In the genomic region with DNA sequence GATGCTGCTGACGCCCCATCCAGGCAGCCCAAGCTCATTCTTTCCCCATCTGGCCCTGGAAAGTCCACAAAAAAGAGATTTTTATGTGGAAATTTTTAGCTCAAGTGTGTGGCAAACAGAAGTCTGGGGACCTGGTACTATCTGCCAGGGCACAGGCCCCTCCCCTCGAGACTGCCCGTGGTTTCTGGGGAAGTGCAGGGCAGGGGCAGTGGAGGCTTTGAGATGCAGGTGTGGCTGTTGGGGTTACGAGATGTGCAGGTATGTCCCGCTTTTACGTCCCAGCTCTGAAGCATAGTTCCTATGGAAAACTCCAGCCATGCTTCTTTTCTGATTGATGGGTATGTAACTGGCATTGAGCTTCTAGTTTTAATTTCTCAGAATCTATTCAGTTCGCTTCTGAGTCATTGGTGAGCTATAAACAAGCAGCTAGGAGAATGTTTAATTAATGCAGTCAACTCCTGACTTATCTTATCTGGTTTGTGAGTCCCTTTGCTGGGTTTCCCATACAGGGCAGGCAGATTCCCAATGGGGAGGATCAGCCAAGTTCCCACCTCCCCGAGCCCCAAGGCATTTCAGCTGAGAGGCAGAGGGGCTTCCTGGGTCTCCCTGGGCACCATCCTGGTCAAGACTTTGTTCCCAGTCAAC, we compare ENCODE assay signal across 1 cellular context.
TF ChIP-seq lines count a peak whose summit lies in the region.

No MANE protein-coding gene starts in this region.

TF ChIP-seq in HCT116, 20 proteins besides CTCF, POLR2A, EP300 and RAD21 (continued from another document):
- TF ChIP-seq, protein P1, sequence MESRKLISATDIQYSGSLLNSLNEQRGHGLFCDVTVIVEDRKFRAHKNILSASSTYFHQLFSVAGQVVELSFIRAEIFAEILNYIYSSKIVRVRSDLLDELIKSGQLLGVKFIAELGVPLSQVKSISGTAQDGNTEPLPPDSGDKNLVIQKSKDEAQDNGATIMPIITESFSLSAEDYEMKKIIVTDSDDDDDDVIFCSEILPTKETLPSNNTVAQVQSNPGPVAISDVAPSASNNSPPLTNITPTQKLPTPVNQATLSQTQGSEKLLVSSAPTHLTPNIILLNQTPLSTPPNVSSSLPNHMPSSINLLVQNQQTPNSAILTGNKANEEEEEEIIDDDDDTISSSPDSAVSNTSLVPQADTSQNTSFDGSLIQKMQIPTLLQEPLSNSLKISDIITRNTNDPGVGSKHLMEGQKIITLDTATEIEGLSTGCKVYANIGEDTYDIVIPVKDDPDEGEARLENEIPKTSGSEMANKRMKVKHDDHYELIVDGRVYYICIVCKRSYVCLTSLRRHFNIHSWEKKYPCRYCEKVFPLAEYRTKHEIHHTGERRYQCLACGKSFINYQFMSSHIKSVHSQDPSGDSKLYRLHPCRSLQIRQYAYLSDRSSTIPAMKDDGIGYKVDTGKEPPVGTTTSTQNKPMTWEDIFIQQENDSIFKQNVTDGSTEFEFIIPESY (IDR thresholded peaks at IDR 0.05; ENCODE audit: extremely low read depth, insufficient replicate concordance, low read length) = no peak
- TF ChIP-seq FOSL1 (IDR thresholded peaks at IDR 0.05; ENCODE audit: low read depth) (no peak), ZNF274 (IDR thresholded peaks at IDR 0.05; ENCODE audit: low read depth, low read length) (no peak), EGR1 (IDR thresholded peaks at IDR 0.05; ENCODE audit: low read depth) (no peak), EZH2 (IDR thresholded peaks at IDR 0.05) (no peak), ELF1 (IDR thresholded peaks at IDR 0.05; ENCODE audit: borderline replicate concordance, low read depth) (no peak), YY1 (IDR thresholded peaks at IDR 0.05; ENCODE audit: extremely low read depth, insufficient replicate concordance, low read depth, low read length) (no peak), SP1 (IDR thresholded peaks at IDR 0.05; ENCODE audit: low read depth) (no peak)
- TF ChIP-seq, protein P2, sequence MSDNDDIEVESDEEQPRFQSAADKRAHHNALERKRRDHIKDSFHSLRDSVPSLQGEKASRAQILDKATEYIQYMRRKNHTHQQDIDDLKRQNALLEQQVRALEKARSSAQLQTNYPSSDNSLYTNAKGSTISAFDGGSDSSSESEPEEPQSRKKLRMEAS (IDR thresholded peaks at IDR 0.05) = no peak
